ENCODE assay signal across 8 cellular contexts in the genomic region with DNA sequence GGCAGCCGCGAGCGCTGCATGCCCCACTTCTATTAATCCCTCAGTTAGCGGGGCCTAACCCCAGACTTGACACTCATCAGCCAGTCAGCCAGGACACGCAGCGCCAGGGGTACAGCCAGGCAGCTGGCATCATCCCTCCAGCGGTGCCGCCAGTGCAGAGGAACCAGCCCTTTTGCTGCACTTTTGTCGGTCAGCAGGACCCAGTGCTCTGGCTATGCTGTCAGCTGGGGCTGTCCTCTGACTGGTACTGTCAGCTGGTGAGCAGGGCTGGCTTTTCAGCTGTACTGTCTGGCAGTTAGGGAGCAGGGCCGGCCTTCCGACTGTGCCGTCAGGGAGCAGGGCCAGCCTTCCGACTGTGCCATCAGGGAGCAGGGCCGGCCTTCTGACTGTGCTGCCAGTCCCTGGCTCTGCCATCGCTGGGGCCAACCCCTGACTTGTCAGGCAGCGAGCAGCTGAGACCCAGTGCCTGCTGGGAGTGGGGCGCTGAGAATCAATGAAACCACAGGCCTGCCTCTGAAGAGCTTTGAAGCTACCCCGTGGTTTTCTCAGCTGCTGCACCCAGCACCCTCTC.
A peak's percentile ranks its signal among the peaks of the same experiment; 100 is the strongest.
DNase-seq lines count a peak whose midpoint lies in the region; ATAC-seq, FAIRE-seq and TF ChIP-seq lines count a peak whose summit lies in the region.

No MANE protein-coding gene starts in this region.

- no peaks in the 10 kb centered on the region for H3K27me3 Mint-ChIP-seq in activated naive CD8-positive, alpha-beta T cell treated with anti-CD3 and anti-CD28 coated beads for 36 hours

- intact Hi-C loops in pancreas (cut with DNase I) = loop anchor here in 1 of 3 donors (10.0 kb wide), 1 partner anchor 303 kb away; no protein-coding TSS in a partner anchor

- peak; percentile 52 for DNase-seq in NK-92 treated with Interleukin-12 subunit alpha and Interleukin-12 subunit beta, amount 100 ng/mL, for 24 hours (lab: John Stamatoyannopoulos, UW)
- DNase-seq in NK-92 (lab: John Stamatoyannopoulos, UW; ENCODE audit: unreplicated experiment) = no peak
- DNase-seq in activated naive CD8-positive, alpha-beta T cell treated with anti-CD3 and anti-CD28 coated beads for 36 hours = peak; percentile 78
- DNase-seq in pancreas = no peak
- peak in 1 of 2 donors; percentile 63 for DNase-seq in upper lobe of left lung
- no peak for DNase-seq in DMS53 (lab: John Stamatoyannopoulos, UW)
- DNase-seq in UCSD-AML1 (lab: John Stamatoyannopoulos, UW; ENCODE audit: unreplicated experiment) = no peak

- H3K9me3 ChIP-seq in pancreas = no peaks in the 10 kb centered on the region
- H3K9me3 ChIP-seq in upper lobe of left lung = no peaks in the 10 kb centered on the region

- H3K4me3 ChIP-seq in pancreas = no peak overlapping the region
- H3K4me3 ChIP-seq in upper lobe of left lung = no peak overlapping the region

- peaks cover 85% of the 10 kb centered on the region for H3K4me1 Mint-ChIP-seq in activated naive CD8-positive, alpha-beta T cell treated with anti-CD3 and anti-CD28 coated beads for 36 hours

- no peaks in the 10 kb centered on the region for H3K36me3 ChIP-seq in pancreas
- H3K36me3 ChIP-seq in upper lobe of left lung = no peaks in the 10 kb centered on the region

- H3K27ac ChIP-seq in pancreas (no peak overlapping the region), upper lobe of left lung (peak overlapping the region; percentile 19 to 64 (median 40))

- H3K36me3 Mint-ChIP-seq in activated naive CD8-positive, alpha-beta T cell treated with anti-CD3 and anti-CD28 coated beads for 36 hours = no peaks in the 10 kb centered on the region

- 89% methylated on average over 18 of the region's 18 CpGs for WGBS in pancreas, 2 donors
- 81 to 86% methylated on average over 16 to 18 of the region's 18 CpGs for WGBS in upper lobe of left lung, 2 donors

- peak overlapping the region; percentile 91 for H3K27ac Mint-ChIP-seq in activated naive CD8-positive, alpha-beta T cell treated with anti-CD3 and anti-CD28 coated beads for 36 hours

- no peak for FAIRE-seq in pancreas (lab: Jason Lieb, UNC)

- no peaks in the 10 kb centered on the region for H3K27me3 ChIP-seq in pancreas
- no peaks in the 10 kb centered on the region for H3K27me3 ChIP-seq in upper lobe of left lung

- H3K4me1 ChIP-seq in pancreas = no peaks in the 10 kb centered on the region
- peaks cover 10 to 24% (median 16%) of the 10 kb centered on the region in 4 donors for H3K4me1 ChIP-seq in upper lobe of left lung

- TF ChIP-seq EP300 in upper lobe of left lung (IDR thresholded peaks at IDR 0.05) = no peak

- TF ChIP-seq CTCF in pancreas (IDR thresholded peaks at IDR 0.05) (no peak), upper lobe of left lung (IDR thresholded peaks at IDR 0.05) (no peak)

- H3K9me3 Mint-ChIP-seq in activated naive CD8-positive, alpha-beta T cell treated with anti-CD3 and anti-CD28 coated beads for 36 hours = no peaks in the 10 kb centered on the region

- TF ChIP-seq POLR2A in upper lobe of left lung (IDR thresholded peaks at IDR 0.05) = peak in 1 of 4 donors; percentile 27

- peak overlapping the region; percentile 81 for H3K4me3 Mint-ChIP-seq in activated naive CD8-positive, alpha-beta T cell treated with anti-CD3 and anti-CD28 coated beads for 36 hours

- ATAC-seq in pancreas (peak; percentile 26 to 44 (median 40)), upper lobe of left lung (ENCODE audit: low FRiP score in 2 of 2) (peak in 1 of 2 donors; percentile 35), GM21381 (IDR thresholded peaks at IDR 0.05; ENCODE audit: unreplicated experiment) (no peak)

Comparison
In these comparisons a context has a peak if more than half of its experiments do, and no peak if none do; other contexts are left out.
1. DNase-seq: peak in NK-92 treated with Interleukin-12 subunit alpha and Interleukin-12 subunit beta, amount 100 ng/mL, for 24 hours (single experiment) and activated naive CD8-positive, alpha-beta T cell treated with anti-CD3 and anti-CD28 coated beads for 36 hours (single experiment); none in NK-92 (single experiment), pancreas (0 of 6), DMS53 (single experiment) and UCSD-AML1 (single experiment).
2. H3K27ac ChIP-seq: peak in upper lobe of left lung (4 of 4); none in pancreas (0 of 4).